ENCODE assay signal across 24 cellular contexts in genomic region chr13:31124225-31124624, GRCh38. TPM values are rescaled to one million over a fixed set of nuclear protein-coding genes. Genes with fewer than 3 reads are reported as not detected.
A peak's percentile ranks its signal among the peaks of the same experiment; 100 is the strongest.
DNase-seq lines count a peak whose midpoint lies in the region; ATAC-seq, FAIRE-seq and TF ChIP-seq lines count a peak whose summit lies in the region.
"Had no signal": no experiment of that assay in that cellular context is flagged by ENCODE, and none has a peak within 500 bp of the region (broad histone marks: within the 10 kb centered on the region; RNA-seq: fewer than 3 reads in every experiment).

No MANE protein-coding gene starts in this region.

- H3K4me1 ChIP-seq in neuronal stem cell (ENCODE audit: control insufficient read depth in 2 of 2, insufficient read depth in 1 of 2, low read depth in 1 of 2, low read length in 2 of 2), result peaks cover 4 to 6% of the 10 kb centered on the region in 2 donors
- H3K4me1 ChIP-seq in pancreas, result no peaks in the 10 kb centered on the region
- H3K4me1 ChIP-seq: SJSA1 had no signal

- ATAC-seq in activated T-helper 17 cell treated with anti-CD3 and anti-CD28 coated beads, Interleukin-2, amount 50 U/mL, for 72 hours (replicated peaks), result no peak
- ATAC-seq in pancreas, result no peak
- no peak for ATAC-seq in GM21367 (IDR thresholded peaks at IDR 0.05; ENCODE audit: unreplicated experiment)

- no peak overlapping the region for H3K18ac ChIP-seq in neuronal stem cell (ENCODE audit: low read length)

- peak in 2 of 3 experiments; percentile 15 to 50 for DNase-seq in NCI-H1417 (lab: John Stamatoyannopoulos, UW)
- DNase-seq in NCI-H1417 treated with DMSO at 0.1 percent for 48 hours (lab: John Stamatoyannopoulos, UW), result no peak
- peak; percentile 4 for DNase-seq in NCI-H2227 treated with DMSO at 0.1 percent for 48 hours (lab: John Stamatoyannopoulos, UW)
- no peak for DNase-seq in neuronal stem cell (ENCODE audit: low spot score)
- no peak for DNase-seq in pancreas
- DNase-seq in T-helper 9 cell, result no peak
- DNase-seq: CD4-positive, alpha-beta memory T cell; DMS153; NCI-H1105 treated with DMSO at 0.1 percent for 48 hours; NCI-H2029; NCI-H446 treated with DMSO at 0.1 percent for 48 hours; NCI-H526 treated with DMSO at 0.1 percent for 48 hours; OCI-M1 had no signal

- H2BK12ac ChIP-seq in neuronal stem cell (ENCODE audit: low read length), result no peak overlapping the region

- H2BK5ac ChIP-seq in neuronal stem cell (ENCODE audit: low read length), result no peak overlapping the region

- no peak overlapping the region for H3K4ac ChIP-seq in neuronal stem cell (ENCODE audit: low read length)

- no peaks in the 10 kb centered on the region for H3K36me3 Mint-ChIP-seq in activated T-helper 17 cell treated with anti-CD3 and anti-CD28 coated beads, Interleukin-2, amount 50 U/mL, for 72 hours (ENCODE audit: low read depth)
- H3K36me3 Mint-ChIP-seq: CD4-positive, alpha-beta memory T cell; IgD-negative memory B cell had no signal

- H3K27me3 ChIP-seq in neuronal stem cell (ENCODE audit: control insufficient read depth in 3 of 3, insufficient read depth in 3 of 3, low read depth in 1 of 3, low read length in 3 of 3) (peaks cover 0 to 9% (median 0%) of the 10 kb centered on the region in 3 experiments), pancreas (no peaks in the 10 kb centered on the region)
- H3K27me3 ChIP-seq: BLaER1 treated with 17β-estradiol and CSF1 and Interleukin-3, amounts not matched to agents 10 nM and 100 nM; SJSA1 had no signal

- H3K27me3 Mint-ChIP-seq in activated T-helper 17 cell treated with anti-CD3 and anti-CD28 coated beads, Interleukin-2, amount 50 U/mL, for 72 hours, result peaks cover 49% of the 10 kb centered on the region

- H3K27ac Mint-ChIP-seq in activated T-helper 17 cell treated with anti-CD3 and anti-CD28 coated beads, Interleukin-2, amount 50 U/mL, for 72 hours, result peak overlapping the region; percentile 53
- H3K27ac Mint-ChIP-seq: IgD-negative memory B cell; T-helper 1 cell treated with Interleukin-12 subunit alpha and Interleukin-12 subunit beta and Interleukin-4 antibody, amounts not matched to agents 30 μg/mL and 1 μg/mL, for 36 hours had no signal

- H3K14ac ChIP-seq in neuronal stem cell (ENCODE audit: low read length), result no peak overlapping the region

- H3K79me1 ChIP-seq in neuronal stem cell (ENCODE audit: low read depth, low read length), result no peaks in the 10 kb centered on the region

- H3K36me3 ChIP-seq in neuronal stem cell (replicated peaks in 1 of 2; ENCODE audit: control insufficient read depth in 2 of 2, insufficient read depth in 2 of 2, low read length in 2 of 2) (no peaks in the 10 kb centered on the region), pancreas (no peaks in the 10 kb centered on the region)
- H3K36me3 ChIP-seq: BLaER1 treated with 17β-estradiol and CSF1 and Interleukin-3, amounts not matched to agents 10 nM and 100 nM; SJSA1 had no signal

- H3K9me3 ChIP-seq in neuronal stem cell (replicated peaks in 1 of 2; ENCODE audit: control insufficient read depth in 2 of 2, insufficient read depth in 1 of 2, low read depth in 1 of 2, low read length in 2 of 2) (peaks cover 0 to 5% of the 10 kb centered on the region in 2 donors), pancreas (no peaks in the 10 kb centered on the region)
- H3K9me3 ChIP-seq: SJSA1 had no signal

- no peak for FAIRE-seq in pancreas (lab: Jason Lieb, UNC)
- FAIRE-seq: G401.6, GM12892, GM19239, RCC 7860 had no signal

- no peak overlapping the region for H2BK120ac ChIP-seq in neuronal stem cell (ENCODE audit: low read depth, low read length)

- H3K27ac ChIP-seq in neuronal stem cell (replicated peaks; ENCODE audit: low read length) (no peak overlapping the region), pancreas (no peak overlapping the region)
- H3K27ac ChIP-seq: 22Rv1; BLaER1 treated with 17β-estradiol and CSF1 and Interleukin-3, amounts not matched to agents 10 nM and 100 nM; SJSA1 had no signal

- no peak overlapping the region for H3K4me2 ChIP-seq in neuronal stem cell (ENCODE audit: insufficient read depth, low read length, poor library complexity, severe bottlenecking)

- H3K9ac ChIP-seq in neuronal stem cell (ENCODE audit: low read depth, low read length, poor library complexity), result no peak overlapping the region
- H3K9ac ChIP-seq: BLaER1 treated with 17β-estradiol and CSF1 and Interleukin-3, amounts not matched to agents 10 nM and 100 nM had no signal

- no peaks in the 10 kb centered on the region for H3K4me1 Mint-ChIP-seq in activated T-helper 17 cell treated with anti-CD3 and anti-CD28 coated beads, Interleukin-2, amount 50 U/mL, for 72 hours

- no peak overlapping the region for H3K23ac ChIP-seq in neuronal stem cell (ENCODE audit: low read depth, low read length, poor library complexity)

- no peak for TF ChIP-seq CTCF in pancreas (IDR thresholded peaks at IDR 0.05)

- H2AK5ac ChIP-seq in neuronal stem cell (ENCODE audit: low read depth, low read length), result no peak overlapping the region

- no peak overlapping the region for H4K91ac ChIP-seq in neuronal stem cell (ENCODE audit: low read depth, low read length, poor library complexity)

- H3K9me3 Mint-ChIP-seq in activated T-helper 17 cell treated with anti-CD3 and anti-CD28 coated beads, Interleukin-2, amount 50 U/mL, for 72 hours, result no peaks in the 10 kb centered on the region
- H3K9me3 Mint-ChIP-seq: T-helper 1 cell treated with Interleukin-12 subunit alpha and Interleukin-12 subunit beta and Interleukin-4 antibody, amounts not matched to agents 30 μg/mL and 1 μg/mL, for 36 hours had no signal

- no peak overlapping the region for H3K4me3 Mint-ChIP-seq in activated T-helper 17 cell treated with anti-CD3 and anti-CD28 coated beads, Interleukin-2, amount 50 U/mL, for 72 hours
- H3K4me3 Mint-ChIP-seq: CD4-positive, alpha-beta memory T cell; IgD-negative memory B cell; T-helper 1 cell treated with Interleukin-12 subunit alpha and Interleukin-12 subunit beta and Interleukin-4 antibody, amounts not matched to agents 30 μg/mL and 1 μg/mL, for 36 hours had no signal

- H3K4me3 ChIP-seq in neuronal stem cell (ENCODE audit: low read length in 2 of 2) (no peak overlapping the region), pancreas (no peak overlapping the region)
- H3K4me3 ChIP-seq: BLaER1 treated with 17β-estradiol and CSF1 and Interleukin-3, amounts not matched to agents 10 nM and 100 nM; SJSA1 had no signal

- H4K8ac ChIP-seq in neuronal stem cell (ENCODE audit: low read depth, low read length), result no peak overlapping the region

- peak overlapping the region; percentile 46 for H2AFZ ChIP-seq in neuronal stem cell (ENCODE audit: low read length)

- H2BK15ac ChIP-seq in neuronal stem cell (ENCODE audit: low read length), result no peak overlapping the region

- intact Hi-C loops in pancreas (cut with DNase I), result no loop called here

- no CpG with 5 or more reads among the region's 6 CpGs for WGBS in neuronal stem cell (ENCODE audit: extremely low coverage in 2 of 2, insufficient read length in 2 of 2, insufficient replicate concordance in 1 of 2), 2 donors
- WGBS in pancreas, 2 donors, result 18 to 23% methylated on average over 6 of the region's 6 CpGs

RNA-seq across cellular contexts. Expression of gene HSPH1, which starts 37.5 kb away (rescaled TPM):
- 100 to 1,000 TPM; 128 to 303 TPM for total RNA-seq in activated T-helper 17 cell treated with anti-CD3 and anti-CD28 coated beads, Interleukin-2, amount 50 U/mL, for 72 hours
- 36.9 TPM for polyA plus RNA-seq in neuronal stem cell (2013, experiment 1 of 2)
- polyA plus RNA-seq in neuronal stem cell (2013, experiment 2 of 2), result 36.7 TPM
- 10 to 100 TPM; 11.1 to 37.0 (median 19.4) TPM for total RNA-seq in pancreas
- polyA plus RNA-seq in pancreas, result 10 to 100 TPM; 21.5 to 31.5 TPM

Comparison
In these comparisons a context has a peak if more than half of its experiments do, and no peak if none do; other contexts are left out.
1. DNase-seq: peak in NCI-H1417 (2 of 3) and NCI-H2227 treated with DMSO at 0.1 percent for 48 hours (single experiment); none in NCI-H1417 treated with DMSO at 0.1 percent for 48 hours (single experiment), neuronal stem cell (single experiment), pancreas (0 of 6) and T-helper 9 cell (single experiment).